1 cellular context compared by ENCODE assay signal in genomic region chr3:37892917-37893595, GRCh38.
TF ChIP-seq lines count a peak whose summit lies in the region.

No MANE protein-coding gene starts in this region.

TF ChIP-seq in HepG2, 621 proteins besides CTCF, POLR2A, EP300 and RAD21 (continued from another document and continues in another):
- peak; percentile 72; the same call in 1 of the 2 replicates for TF ChIP-seq KDM3A (CRISPR knock-in tag; IDR thresholded peaks at IDR 0.05; ENCODE audit: low read depth)
- no peak for TF ChIP-seq ZNF180 (CRISPR knock-in tag; IDR thresholded peaks at IDR 0.05; ENCODE audit: borderline replicate concordance, low read depth)
- TF ChIP-seq ZNF720 (CRISPR knock-in tag; IDR thresholded peaks at IDR 0.05) = no peak
- peak; percentile 56; the same call in 1 of the 2 replicates for TF ChIP-seq KDM4B (CRISPR knock-in tag; IDR thresholded peaks at IDR 0.05)
- peak; percentile 98 for TF ChIP-seq HOMEZ (CRISPR knock-in tag; IDR thresholded peaks at IDR 0.05; ENCODE audit: low read depth)
- TF ChIP-seq ZNF326 (CRISPR knock-in tag; IDR thresholded peaks at IDR 0.05; ENCODE audit: borderline replicate concordance) = no peak
- TF ChIP-seq ATF5 (CRISPR knock-in tag; IDR thresholded peaks at IDR 0.05; ENCODE audit: low read depth) = no peak
- TF ChIP-seq ZNF121 (CRISPR knock-in tag; IDR thresholded peaks at IDR 0.05) = peak; percentile 69; the same call in 1 of the 2 replicates
- no peak for TF ChIP-seq TSC22D2 (CRISPR knock-in tag; IDR thresholded peaks at IDR 0.05; ENCODE audit: borderline replicate concordance)
- TF ChIP-seq, protein P1, sequence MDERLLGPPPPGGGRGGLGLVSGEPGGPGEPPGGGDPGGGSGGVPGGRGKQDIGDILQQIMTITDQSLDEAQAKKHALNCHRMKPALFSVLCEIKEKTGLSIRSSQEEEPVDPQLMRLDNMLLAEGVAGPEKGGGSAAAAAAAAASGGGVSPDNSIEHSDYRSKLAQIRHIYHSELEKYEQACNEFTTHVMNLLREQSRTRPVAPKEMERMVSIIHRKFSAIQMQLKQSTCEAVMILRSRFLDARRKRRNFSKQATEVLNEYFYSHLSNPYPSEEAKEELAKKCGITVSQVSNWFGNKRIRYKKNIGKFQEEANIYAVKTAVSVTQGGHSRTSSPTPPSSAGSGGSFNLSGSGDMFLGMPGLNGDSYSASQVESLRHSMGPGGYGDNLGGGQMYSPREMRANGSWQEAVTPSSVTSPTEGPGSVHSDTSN (CRISPR knock-in tag; IDR thresholded peaks at IDR 0.05) = no peak
- TF ChIP-seq ZNF503 (CRISPR knock-in tag; IDR thresholded peaks at IDR 0.05) = no peak; the same call in 1 of the 2 replicates
- TF ChIP-seq GLMP (CRISPR knock-in tag; IDR thresholded peaks at IDR 0.05; ENCODE audit: borderline replicate concordance) = no peak
- no peak for TF ChIP-seq SNAPC5 (CRISPR knock-in tag; IDR thresholded peaks at IDR 0.05; ENCODE audit: borderline replicate concordance)
- TF ChIP-seq FOXA1 (IDR thresholded peaks at IDR 0.05) = no peak; the same call in 1 of the 2 replicates
- no peak for TF ChIP-seq FOXA1 (CRISPR knock-in tag; IDR thresholded peaks at IDR 0.05)
- peak; percentile 40; the same call in 1 of the 2 replicates for TF ChIP-seq HMGXB3 (CRISPR knock-in tag; IDR thresholded peaks at IDR 0.05; ENCODE audit: borderline replicate concordance)
- TF ChIP-seq ZSCAN31 (CRISPR knock-in tag; IDR thresholded peaks at IDR 0.05; ENCODE audit: low read depth) = peak; percentile 86; the same call in 1 of the 2 replicates
- no peak for TF ChIP-seq HHEX (CRISPR knock-in tag; IDR thresholded peaks at IDR 0.05)
- no peak for TF ChIP-seq NFRKB (IDR thresholded peaks at IDR 0.05)
- TF ChIP-seq FLYWCH1 (CRISPR knock-in tag; IDR thresholded peaks at IDR 0.05) = no peak
- TF ChIP-seq ZNF570 (CRISPR knock-in tag; IDR thresholded peaks at IDR 0.05; ENCODE audit: borderline replicate concordance) = no peak
- no peak for TF ChIP-seq ZBTB21 (CRISPR knock-in tag; IDR thresholded peaks at IDR 0.05)
- TF ChIP-seq EEA1 (CRISPR knock-in tag; IDR thresholded peaks at IDR 0.05; ENCODE audit: borderline replicate concordance) = no peak
- 0 out of 2 replicates have a peak, but pooled peaks have one; percentile 52 for TF ChIP-seq ZFP37 (CRISPR knock-in tag; IDR thresholded peaks at IDR 0.05; ENCODE audit: borderline replicate concordance)
- peak; percentile 60; the same call in 1 of the 2 replicates for TF ChIP-seq ZNF652 (CRISPR knock-in tag; IDR thresholded peaks at IDR 0.05; ENCODE audit: borderline replicate concordance, low read depth)
- no peak for TF ChIP-seq CHCHD3 (CRISPR knock-in tag; IDR thresholded peaks at IDR 0.05)
- no peak for TF ChIP-seq ZBTB2 (CRISPR knock-in tag; IDR thresholded peaks at IDR 0.05; ENCODE audit: low read depth)
- TF ChIP-seq SCMH1 (CRISPR knock-in tag; IDR thresholded peaks at IDR 0.05; ENCODE audit: borderline replicate concordance) = no peak
- no peak for TF ChIP-seq ZFP82 (CRISPR knock-in tag; IDR thresholded peaks at IDR 0.05; ENCODE audit: borderline replicate concordance)
- no peak for TF ChIP-seq ZNF709 (CRISPR knock-in tag; IDR thresholded peaks at IDR 0.05)
- TF ChIP-seq ZNF317 (CRISPR knock-in tag; IDR thresholded peaks at IDR 0.05) = peak; percentile 95
- no peak for TF ChIP-seq ZNF33B (CRISPR knock-in tag; IDR thresholded peaks at IDR 0.05)
- no peak for TF ChIP-seq ZHX2 (IDR thresholded peaks at IDR 0.05; ENCODE audit: low read depth)
- TF ChIP-seq ZHX2 (CRISPR knock-in tag; IDR thresholded peaks at IDR 0.05; ENCODE audit: borderline replicate concordance) = no peak
- TF ChIP-seq, protein P2, sequence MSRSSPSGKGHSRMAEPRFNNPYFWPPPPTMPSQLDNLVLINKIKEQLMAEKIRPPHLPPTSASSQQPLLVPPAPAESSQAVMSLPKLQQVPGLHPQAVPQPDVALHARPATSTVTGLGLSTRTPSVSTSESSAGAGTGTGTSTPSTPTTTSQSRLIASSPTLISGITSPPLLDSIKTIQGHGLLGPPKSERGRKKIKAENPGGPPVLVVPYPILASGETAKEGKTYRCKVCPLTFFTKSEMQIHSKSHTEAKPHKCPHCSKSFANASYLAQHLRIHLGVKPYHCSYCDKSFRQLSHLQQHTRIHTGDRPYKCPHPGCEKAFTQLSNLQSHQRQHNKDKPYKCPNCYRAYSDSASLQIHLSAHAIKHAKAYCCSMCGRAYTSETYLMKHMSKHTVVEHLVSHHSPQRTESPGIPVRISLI (CRISPR knock-in tag; IDR thresholded peaks at IDR 0.05; ENCODE audit: borderline replicate concordance) = no peak
- TF ChIP-seq SMARCC2 (IDR thresholded peaks at IDR 0.05) = no peak
- no peak for TF ChIP-seq ATRX (CRISPR knock-in tag; IDR thresholded peaks at IDR 0.05; ENCODE audit: borderline replicate concordance)
- TF ChIP-seq ZNF660 (CRISPR knock-in tag; IDR thresholded peaks at IDR 0.05; ENCODE audit: borderline replicate concordance, low read depth) = no peak
- no peak for TF ChIP-seq JARID2 (CRISPR knock-in tag; IDR thresholded peaks at IDR 0.05; ENCODE audit: insufficient replicate concordance)
- TF ChIP-seq ZNF724P (CRISPR knock-in tag; IDR thresholded peaks at IDR 0.05; ENCODE audit: borderline replicate concordance) = no peak
- TF ChIP-seq ZNF605 (CRISPR knock-in tag; IDR thresholded peaks at IDR 0.05) = peak; percentile 64
- TF ChIP-seq ZNF780A (CRISPR knock-in tag; IDR thresholded peaks at IDR 0.05) = no peak
